16 cellular contexts compared by ENCODE assay signal in the genomic region with DNA sequence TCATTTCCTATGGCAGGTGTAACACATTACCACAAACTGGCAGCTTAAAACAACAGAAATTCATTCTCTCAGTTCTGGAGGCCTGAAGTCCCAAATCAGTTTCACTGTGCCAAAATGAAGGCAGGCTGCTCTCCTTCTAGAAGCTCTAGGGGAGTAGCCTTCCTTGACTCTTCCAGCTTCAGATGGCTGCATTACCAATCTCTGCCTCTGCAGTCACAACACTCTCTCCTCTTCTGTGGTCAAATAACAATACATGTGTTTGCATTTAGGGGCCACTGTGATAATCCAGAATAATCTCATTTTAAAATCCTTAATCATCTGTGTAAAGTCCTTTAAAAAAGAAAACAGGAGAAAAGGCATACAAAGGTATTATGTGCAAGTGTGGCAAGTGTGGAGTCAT. TPM values are rescaled to one million over a fixed set of nuclear protein-coding genes. Genes with fewer than 3 reads are reported as not detected.
DNase-seq lines count a peak whose midpoint lies in the region; ATAC-seq and TF ChIP-seq lines count a peak whose summit lies in the region.
"Had no signal": no experiment of that assay in that cellular context is flagged by ENCODE, and none has a peak within 500 bp of the region (broad histone marks: within the 10 kb centered on the region; RNA-seq: fewer than 3 reads in every experiment).

No MANE protein-coding gene starts in this region.

- H2BK20ac ChIP-seq in IMR-90 (ENCODE audit: low read depth, low read length), result no peak overlapping the region

- no peak overlapping the region for H3K27ac ChIP-seq in AG04450 (ENCODE audit: low read depth, low read length)
- no peak overlapping the region for H3K27ac ChIP-seq in IMR-90 (ENCODE audit: insufficient read depth, low read length)
- H3K27ac ChIP-seq in endodermal cell (ENCODE audit: low read depth, low read length), result no peak overlapping the region
- no peak overlapping the region for H3K27ac ChIP-seq in vagina
- H3K27ac ChIP-seq: body of pancreas, Peyer's patch, prostate gland had no signal

- H4K5ac ChIP-seq in IMR-90 (ENCODE audit: low read depth, low read length), result peak overlapping the region; percentile 48; the same call in 1 of the 2 replicates

- H2BK15ac ChIP-seq in IMR-90 (ENCODE audit: low read depth, low read length), result 0 out of 3 replicates have a peak overlapping the region, but pooled peaks have one; percentile 35

- H3K9ac ChIP-seq in IMR-90 (ENCODE audit: low read depth, low read length) (no peak overlapping the region), endodermal cell (ENCODE audit: extremely low read depth, low read length, poor library complexity, severe bottlenecking) (no peak overlapping the region)

- intact Hi-C loops in IMR-90 (cut with micrococcal nuclease), result no loop called here
- intact Hi-C loops in vagina (cut with DNase I), result no loop called here

- H4K20me1 ChIP-seq in IMR-90 (ENCODE audit: insufficient read depth, low read length), result 0 out of 2 replicates have a peak, but pooled peaks cover 7% of the 10 kb centered on the region

- H3K36me3 ChIP-seq in IMR-90 (ENCODE audit: control insufficient read depth, insufficient read depth, low read length) (no peaks in the 10 kb centered on the region; the same call in 1 of the 2 replicates), endodermal cell (ENCODE audit: control insufficient read depth, insufficient read depth, low read length) (peaks cover 52% of the 10 kb centered on the region), vagina (no peaks in the 10 kb centered on the region)
- H3K36me3 ChIP-seq: Peyer's patch, prostate gland had no signal

- H3K4me3 ChIP-seq in AG04450 (ENCODE audit: low read depth, low read length) (no peak overlapping the region), IMR-90 (ENCODE audit: insufficient read depth, low read depth, low read length) (no peak overlapping the region), endodermal cell (ENCODE audit: low read length) (peak overlapping the region; percentile 55), vagina (no peak overlapping the region)
- H3K4me3 ChIP-seq: body of pancreas, Peyer's patch, prostate gland had no signal

- no peaks in the 10 kb centered on the region for H3K27me3 ChIP-seq in AG04450 (ENCODE audit: control insufficient read depth, insufficient read depth, low read length)
- H3K27me3 ChIP-seq in IMR-90 (ENCODE audit: control insufficient read depth, insufficient read depth, low read length), result no peaks in the 10 kb centered on the region
- no peaks in the 10 kb centered on the region for H3K27me3 ChIP-seq in endodermal cell (ENCODE audit: control insufficient read depth, insufficient read depth, low read length, poor library complexity, severe bottlenecking)
- H3K27me3 ChIP-seq in vagina, result no peaks in the 10 kb centered on the region
- H3K27me3 ChIP-seq: body of pancreas, Peyer's patch had no signal

- TF ChIP-seq POLR2A in IMR-90 (IDR thresholded peaks at IDR 0.05; ENCODE audit: low read depth, low read length) (no peak), vagina (IDR thresholded peaks at IDR 0.05) (no peak)

- H2AFZ ChIP-seq in IMR-90 (replicated peaks; ENCODE audit: low read length, poor library complexity), result no peak overlapping the region

- peak overlapping the region; percentile 65; the same call in 1 of the 2 replicates for H3K18ac ChIP-seq in IMR-90 (ENCODE audit: low read depth, low read length)

- H2BK5ac ChIP-seq in IMR-90 (ENCODE audit: low read depth, low read length, poor library complexity, severe bottlenecking), result no peak overlapping the region

- peak; percentile 43 for ATAC-seq in GM21526 (IDR thresholded peaks at IDR 0.05; ENCODE audit: low FRiP score, unreplicated experiment)
- ATAC-seq in IMR-90 (ENCODE audit: low read depth), result peak; percentile 54
- ATAC-seq in GM18519 (IDR thresholded peaks at IDR 0.05; ENCODE audit: low FRiP score, unreplicated experiment), result no peak
- ATAC-seq: body of pancreas had no signal

- H4K91ac ChIP-seq in IMR-90 (ENCODE audit: insufficient read depth, low read depth, low read length), result no peak overlapping the region

- peaks cover 3% of the 10 kb centered on the region; the same call in 1 of the 2 replicates for H3K9me1 ChIP-seq in IMR-90 (ENCODE audit: insufficient read depth, low read length)

- H3K4me3 Mint-ChIP-seq in endodermal cell, result no peak overlapping the region
- H3K4me3 Mint-ChIP-seq: activated CD4-positive, alpha-beta memory T cell treated with anti-CD3 and anti-CD28 coated beads for 36 hours had no signal

- H3K14ac ChIP-seq in IMR-90 (replicated peaks; ENCODE audit: low read depth, low read length), result no peak overlapping the region

- in situ Hi-C loops in IMR-90 (cut with MboI; ENCODE audit: low sequenced_read_pairs), result no loop called here

- H3K36me3 Mint-ChIP-seq in endodermal cell (ENCODE audit: low read depth), result peaks cover 14% of the 10 kb centered on the region

- no peak overlapping the region for H2BK120ac ChIP-seq in IMR-90 (ENCODE audit: low read depth, low read length)

- no peaks in the 10 kb centered on the region for H3K9me3 Mint-ChIP-seq in endodermal cell
- H3K9me3 Mint-ChIP-seq: activated CD4-positive, alpha-beta memory T cell treated with anti-CD3 and anti-CD28 coated beads for 36 hours had no signal

- no peak for DNase-seq in AG04450 (ENCODE audit: low read depth, low spot score)
- peak; percentile 8 for DNase-seq in IMR-90
- DNase-seq in endodermal cell, result no peak
- DNase-seq in DMS53 treated with DMSO at 0.1 percent for 48 hours (lab: John Stamatoyannopoulos, UW; ENCODE audit: unreplicated experiment), result no peak
- DNase-seq in vagina (ENCODE audit: extremely low spot score in 2 of 2), result no peak
- DNase-seq in HK-2 (ENCODE audit: unreplicated experiment), result no peak
- DNase-seq: activated CD4-positive, alpha-beta memory T cell treated with anti-CD3 and anti-CD28 coated beads for 36 hours; body of pancreas; DMS79; effector CD8-positive, alpha-beta T cell; NCI-H446; Peyer's patch; stimulated activated CD4-positive, alpha-beta T cell treated with anti-CD3 and anti-CD28 coated beads, Interleukin-1b, Interleukin-23, amount 100 ng/mL, for 48 hours had no signal

- POLR2A ChIA-PET in AG04450 (lab: Yijun Ruan, JAX), result interaction anchor here (0.9 kb wide), 1 partner anchor 9 kb away, joined by 4 read pairs; no protein-coding TSS in a partner anchor
- POLR2A ChIA-PET in IMR-90 (lab: Charles Lee; ENCODE audit: unreplicated experiment), result no interaction called here

- TF ChIP-seq CTCF in AG04450 (IDR thresholded peaks at IDR 0.05; ENCODE audit: low read depth, low read length), result peak; percentile 25
- no peak for TF ChIP-seq CTCF in IMR-90 (conservative IDR thresholded peaks at IDR 0.05; ENCODE audit: low read depth, low read length)
- TF ChIP-seq CTCF in endodermal cell (conservative IDR thresholded peaks at IDR 0.05), result peak; percentile 62
- no peak for TF ChIP-seq CTCF in vagina (IDR thresholded peaks at IDR 0.05)

- H3K4ac ChIP-seq in IMR-90 (ENCODE audit: low read depth, low read length), result no peak overlapping the region

- H4K8ac ChIP-seq in IMR-90 (ENCODE audit: low read depth in 2 of 2, low read length in 2 of 2), result 0 out of 4 replicates have a peak overlapping the region, but pooled peaks of 1 of the 2 experiments have one; percentile 6

- H3K9me3 ChIP-seq in AG04450 (ENCODE audit: control insufficient read depth, insufficient read depth, low read length) (peaks cover 3% of the 10 kb centered on the region; the same call in 1 of the 2 replicates), IMR-90 (ENCODE audit: control insufficient read depth, insufficient read depth, low read length) (no peaks in the 10 kb centered on the region), endodermal cell (ENCODE audit: control insufficient read depth, low read length) (peaks cover 5% of the 10 kb centered on the region), vagina (no peaks in the 10 kb centered on the region)
- H3K9me3 ChIP-seq: body of pancreas, Peyer's patch, prostate gland had no signal

- peaks cover 30 to 56% of the 10 kb centered on the region in 2 experiments for H3K79me1 ChIP-seq in IMR-90 (ENCODE audit: low read depth in 1 of 2, low read length in 2 of 2)

- no peak overlapping the region for H3K27ac Mint-ChIP-seq in endodermal cell
- H3K27ac Mint-ChIP-seq: activated CD4-positive, alpha-beta memory T cell treated with anti-CD3 and anti-CD28 coated beads for 36 hours had no signal

- H3K4me2 ChIP-seq in IMR-90 (ENCODE audit: low read depth, low read length), result peak overlapping the region; percentile 54

- CTCF ChIA-PET in AG04450 (lab: Charles Lee), result interaction anchor here (1.0 kb wide), 2 partner anchors 9 to 250 kb away, joined by 3 to 4 read pairs; no protein-coding TSS in a partner anchor
- CTCF ChIA-PET in IMR-90 (lab: Yijun Ruan, JAX), result interaction anchor here (0.6 to 0.9 kb wide), 4 partner anchors 9 to 257 kb away, joined by 3 read pairs; no protein-coding TSS in a partner anchor

- no peak overlapping the region for H2AK5ac ChIP-seq in IMR-90 (ENCODE audit: low read depth, low read length)

- peaks cover 3% of the 10 kb centered on the region for H3K27me3 Mint-ChIP-seq in endodermal cell (ENCODE audit: insufficient read depth)
- H3K27me3 Mint-ChIP-seq: activated CD4-positive, alpha-beta memory T cell treated with anti-CD3 and anti-CD28 coated beads for 36 hours had no signal

- H3K56ac ChIP-seq in IMR-90 (ENCODE audit: extremely low read depth, insufficient read depth, low read length), result no peak overlapping the region

- H2AK9ac ChIP-seq in IMR-90 (replicated peaks; ENCODE audit: low read depth, low read length, poor library complexity), result no peak overlapping the region

- no peak for TF ChIP-seq RAD21 in IMR-90 (IDR thresholded peaks at IDR 0.05; ENCODE audit: low read length)

- H3K4me1 ChIP-seq in IMR-90 (ENCODE audit: control insufficient read depth, insufficient read depth, low read length) (peaks cover 7% of the 10 kb centered on the region; the same call in 1 of the 2 replicates), endodermal cell (ENCODE audit: control insufficient read depth, insufficient read depth, low read length) (peaks cover 19% of the 10 kb centered on the region), vagina (no peaks in the 10 kb centered on the region)
- H3K4me1 ChIP-seq: body of pancreas, Peyer's patch, prostate gland had no signal

- no TSS peak for BruUV-seq in IMR-90 (replicated peaks; lab: Mats Ljungman, UMichigan)

- H3K23ac ChIP-seq in IMR-90 (ENCODE audit: low read depth, low read length), result no peak overlapping the region

- peaks cover 41% of the 10 kb centered on the region for H3K4me1 Mint-ChIP-seq in endodermal cell

- dilution Hi-C loops in IMR-90 (cut with HindIII; ENCODE audit: low sequenced_read_pairs, unreplicated experiment), result no loop called here

RNA-seq across cellular contexts. Expression of gene DIAPH3, which starts 7.8 kb away (rescaled TPM):
- polyA plus RNA-seq in AG04450 (2011; rRNA removed) (6.7 and 11.7 TPM in 2 replicates), IMR-90 (2012; rRNA removed) (8.5 and 8.9 TPM in 2 replicates)
- 10.0 and 18.4 TPM in 2 replicates for polyA minus RNA-seq in AG04450 (2011; rRNA and poly(A)+ RNA removed)
- total RNA-seq in IMR-90 (2012; rRNA removed) (9.3 and 16.1 TPM in 2 replicates), endodermal cell (10 to 100 TPM; 23.6 to 25.7 TPM), vagina (1.2 TPM)
- 1.3 and 1.5 TPM in 2 replicates for polyA plus RNA-seq in IMR-90 (2012; cell fraction: cytosol; rRNA removed)
- polyA plus RNA-seq in IMR-90 (2012; cell fraction: nucleus; rRNA removed; ENCODE audit: low replicate concordance), result 1.0 and 5.1 TPM in 2 replicates
- 19.5 TPM for polyA plus RNA-seq in endodermal cell (2013, experiment 1 of 2)
- 25.6 TPM for polyA plus RNA-seq in endodermal cell (2013, experiment 2 of 2)

Comparison
In these comparisons a context has a peak if more than half of its experiments do, and no peak if none do; other contexts are left out.
1. CTCF ChIP-seq: peak in AG04450 (single experiment) and endodermal cell (single experiment); none in IMR-90 (single experiment) and vagina (0 of 3).